In genomic region chr7:17405786-17406185, GRCh38 we compare ENCODE assay signal across 12 cellular contexts.
A peak's percentile ranks its signal among the peaks of the same experiment; 100 is the strongest.
DNase-seq lines count a peak whose midpoint lies in the region; ATAC-seq and TF ChIP-seq lines count a peak whose summit lies in the region.
"Had no signal": no experiment of that assay in that cellular context is flagged by ENCODE, and none has a peak within 500 bp of the region (broad histone marks: within the 10 kb centered on the region; RNA-seq: fewer than 3 reads in every experiment).

No MANE protein-coding gene starts in this region.

- peak; percentile 79 for DNase-seq in AG09319 (ENCODE audit: extremely low read depth, low read depth)
- peak; percentile 6 for DNase-seq in HuH-7 (ENCODE audit: low spot score)
- DNase-seq in astrocyte of the spinal cord (ENCODE audit: low read depth, low spot score), result peak; percentile 89
- DNase-seq in kidney tubule cell (ENCODE audit: low spot score), result peak; percentile 96
- DNase-seq in SKM-1 (lab: John Stamatoyannopoulos, UW; ENCODE audit: unreplicated experiment), result no peak
- no peak for DNase-seq in NCI-H2029 treated with DMSO at 0.1 percent for 48 hours (lab: John Stamatoyannopoulos, UW)
- DNase-seq: CD8-positive, alpha-beta T cell; NCI-H345; occipital lobe had no signal

- no peaks in the 10 kb centered on the region for H3K36me3 Mint-ChIP-seq in stimulated activated memory B cell treated with anti-CD40 and anti-IgM and Interleukin-4, amounts not matched to agents 10 μg/mL and 1 μg/mL and 100 μg/mL, for 72 hours
- H3K36me3 Mint-ChIP-seq: CD8-positive, alpha-beta T cell had no signal

- no peak overlapping the region for H3K4me3 Mint-ChIP-seq in stimulated activated memory B cell treated with anti-CD40 and anti-IgM and Interleukin-4, amounts not matched to agents 10 μg/mL and 1 μg/mL and 100 μg/mL, for 72 hours
- H3K4me3 Mint-ChIP-seq: CD8-positive, alpha-beta T cell had no signal

- in situ Hi-C loops in astrocyte of the spinal cord (cut with HindIII; ENCODE audit: low sequenced_read_pairs), result no loop called here

- H3K4me1 Mint-ChIP-seq in stimulated activated memory B cell treated with anti-CD40 and anti-IgM and Interleukin-4, amounts not matched to agents 10 μg/mL and 1 μg/mL and 100 μg/mL, for 72 hours, result peaks cover 24% of the 10 kb centered on the region

- no peaks in the 10 kb centered on the region for H3K9me3 Mint-ChIP-seq in stimulated activated memory B cell treated with anti-CD40 and anti-IgM and Interleukin-4, amounts not matched to agents 10 μg/mL and 1 μg/mL and 100 μg/mL, for 72 hours
- H3K9me3 Mint-ChIP-seq: CD8-positive, alpha-beta T cell had no signal

- peaks cover 8% of the 10 kb centered on the region for H3K27me3 Mint-ChIP-seq in stimulated activated memory B cell treated with anti-CD40 and anti-IgM and Interleukin-4, amounts not matched to agents 10 μg/mL and 1 μg/mL and 100 μg/mL, for 72 hours

- no peak for ATAC-seq in GM21717 (IDR thresholded peaks at IDR 0.05; ENCODE audit: unreplicated experiment)
- no peak for ATAC-seq in stimulated activated memory B cell treated with anti-CD40 and anti-IgM and Interleukin-4, amounts not matched to agents 10 μg/mL and 1 μg/mL and 100 μg/mL, for 72 hours
- ATAC-seq: CD8-positive, alpha-beta T cell had no signal

- no peak overlapping the region for H3K27ac Mint-ChIP-seq in stimulated activated memory B cell treated with anti-CD40 and anti-IgM and Interleukin-4, amounts not matched to agents 10 μg/mL and 1 μg/mL and 100 μg/mL, for 72 hours
- H3K27ac Mint-ChIP-seq: CD8-positive, alpha-beta T cell had no signal

- no peak for TF ChIP-seq CTCF in AG09319 (IDR thresholded peaks at IDR 0.05; ENCODE audit: low read depth, low read length)
- no peak for TF ChIP-seq CTCF in astrocyte of the spinal cord (IDR thresholded peaks at IDR 0.05; ENCODE audit: low read depth, low read length)

- no peak overlapping the region for H3K4me3 ChIP-seq in astrocyte of the spinal cord (ENCODE audit: low read depth, low read length)
- H3K4me3 ChIP-seq: coronary artery had no signal

Comparison
In these comparisons a context has a peak if more than half of its experiments do, and no peak if none do; other contexts are left out.
1. DNase-seq: peak in AG09319 (single experiment), HuH-7 (single experiment), astrocyte of the spinal cord (single experiment) and kidney tubule cell (single experiment); none in SKM-1 (single experiment) and NCI-H2029 treated with DMSO at 0.1 percent for 48 hours (single experiment).